In genomic region chr10:58431903-58432302, GRCh38 we compare ENCODE assay signal across 20 cellular contexts. TPM values are rescaled to one million over a fixed set of nuclear protein-coding genes. Genes with fewer than 3 reads are reported as not detected.
DNase-seq lines count a peak whose midpoint lies in the region; ATAC-seq and TF ChIP-seq lines count a peak whose summit lies in the region.
"Had no signal": no experiment of that assay in that cellular context is flagged by ENCODE, and none has a peak within 500 bp of the region (broad histone marks: within the 10 kb centered on the region; RNA-seq: fewer than 3 reads in every experiment).

No MANE protein-coding gene starts in this region.

- TF ChIP-seq CTCF in AG10803 (conservative IDR thresholded peaks at IDR 0.05; ENCODE audit: low read length), result no peak
- TF ChIP-seq CTCF in choroid plexus epithelial cell (conservative IDR thresholded peaks at IDR 0.05; ENCODE audit: low read depth, low read length), result no peak

- no peaks in the 10 kb centered on the region for H3K9me3 ChIP-seq in aorta (ENCODE audit: control insufficient read depth, low read length)

- H3K4me3 Mint-ChIP-seq in immature natural killer cell, result no peak overlapping the region
- H3K4me3 Mint-ChIP-seq: CD4-positive, alpha-beta T cell; GM23338 had no signal

- peaks cover 5 to 14% of the 10 kb centered on the region in 2 donors for H3K4me1 Mint-ChIP-seq in immature natural killer cell

- intact Hi-C loops in aorta (cut with DNase I), result no loop called here

- no peak overlapping the region for H3K27ac Mint-ChIP-seq in immature natural killer cell
- H3K27ac Mint-ChIP-seq: CD4-positive, alpha-beta T cell; GM23338 had no signal

- no peak overlapping the region for H3K27ac ChIP-seq in aorta (ENCODE audit: low read depth in 1 of 2, low read length in 2 of 2)
- H3K27ac ChIP-seq: RWPE1 had no signal

- H3K27me3 Mint-ChIP-seq in immature natural killer cell (ENCODE audit: low read depth in 3 of 3), result peaks cover 0 to 6% (median 0%) of the 10 kb centered on the region in 3 donors

- peaks cover 0 to 5% of the 10 kb centered on the region in 2 donors for H3K4me1 ChIP-seq in aorta (ENCODE audit: control insufficient read depth in 1 of 2, insufficient read depth in 2 of 2, low read length in 2 of 2)

- 88 to 90% methylated on average over 2 of the region's 2 CpGs for WGBS in aorta, 2 donors

- DNase-seq in AG10803 (ENCODE audit: low read depth) (peak; percentile 49), LHCN-M2 (ENCODE audit: low read depth) (peak; percentile 61), choroid plexus epithelial cell (ENCODE audit: low read depth) (peak; percentile 86), iris pigment epithelial cell (ENCODE audit: low read depth) (peak; percentile 45), NCI-H1417 treated with DMSO at 0.1 percent for 48 hours (lab: John Stamatoyannopoulos, UW) (no peak), aorta (no peak), immature natural killer cell (no peak)
- DNase-seq: CD4-positive, alpha-beta T cell; DMS153; NCI-H1105 treated with DMSO at 0.1 percent for 48 hours; NCI-H187; NCI-H2107; NCI-H2227 treated with DMSO at 0.1 percent for 48 hours; NCI-H524; NCI-H82; PC-3 had no signal

- peaks cover 0 to 6% (median 1%) of the 10 kb centered on the region in 6 donors for H3K9me3 Mint-ChIP-seq in immature natural killer cell

- no peak overlapping the region for H3K4me3 ChIP-seq in AG10803 (ENCODE audit: low read length)
- no peak overlapping the region for H3K4me3 ChIP-seq in choroid plexus epithelial cell (ENCODE audit: low read depth, low read length)
- no peak overlapping the region for H3K4me3 ChIP-seq in aorta (ENCODE audit: low read length in 2 of 2)
- H3K4me3 ChIP-seq: GM23338 had no signal

- no peaks in the 10 kb centered on the region for H3K36me3 ChIP-seq in aorta (ENCODE audit: control insufficient read depth in 1 of 2, insufficient read depth in 2 of 2, low read length in 1 of 2)

- peaks cover 0 to 3% (median 0%) of the 10 kb centered on the region in 3 donors for H3K36me3 Mint-ChIP-seq in immature natural killer cell

- no peaks in the 10 kb centered on the region for H3K27me3 ChIP-seq in aorta (ENCODE audit: control insufficient read depth in 1 of 2, insufficient read depth in 2 of 2, low read length in 1 of 2)

- ATAC-seq in aorta (ENCODE audit: low FRiP score) (no peak), HG02938 (IDR thresholded peaks at IDR 0.05; ENCODE audit: unreplicated experiment) (no peak)
- ATAC-seq: GM23338, HCT116, PC-3 had no signal

RNA-seq across cellular contexts. Expression of gene TFAM, which starts 46.7 kb away (rescaled TPM):
- total RNA-seq in LHCN-M2 (2014; rRNA removed), result 29.9 and 44.9 TPM in 2 replicates
- 13.6 TPM for polyA plus RNA-seq in LHCN-M2 (2012)
- total RNA-seq in aorta, result 10 to 100 TPM; 20.0 to 25.5 TPM
- polyA plus RNA-seq in aorta, result 1 to 10 TPM; 6.5 to 7.1 TPM
- polyA plus RNA-seq in immature natural killer cell, result 10 to 100 TPM; 27.8 to 49.7 (median 44.8) TPM

Comparison
In these comparisons a context has a peak if more than half of its experiments do, and no peak if none do; other contexts are left out.
1. DNase-seq: peak in AG10803 (single experiment), LHCN-M2 (single experiment), choroid plexus epithelial cell (single experiment) and iris pigment epithelial cell (single experiment); none in NCI-H1417 treated with DMSO at 0.1 percent for 48 hours (single experiment), aorta (0 of 2) and immature natural killer cell (0 of 3).